Comparison of ENCODE assay signal across 8 cellular contexts in genomic region chr11:63917685-63918523, GRCh38. TPM values are rescaled to one million over a fixed set of nuclear protein-coding genes. Genes with fewer than 3 reads are reported as not detected.
A peak's percentile ranks its signal among the peaks of the same experiment; 100 is the strongest.
DNase-seq lines count a peak whose midpoint lies in the region; ATAC-seq, FAIRE-seq and TF ChIP-seq lines count a peak whose summit lies in the region.

No MANE protein-coding gene starts in this region.

- H3K4ac ChIP-seq in IMR-90 (ENCODE audit: low read depth, low read length): peak overlapping the region; percentile 97

- no peak overlapping the region for H3K27ac ChIP-seq in CD4-positive, CD25-positive, alpha-beta regulatory T cell (ENCODE audit: insufficient read depth, low read length, poor library complexity, severe bottlenecking)
- peak overlapping the region; percentile 31 for H3K27ac ChIP-seq in IMR-90 (ENCODE audit: insufficient read depth, low read length)
- H3K27ac ChIP-seq in brain microvascular endothelial cell: no peak overlapping the region
- H3K27ac ChIP-seq in small intestine (ENCODE audit: low read depth in 1 of 2, low read length in 1 of 2): peak overlapping the region in 1 of 2 donors; percentile 91

- H3K27me3 Mint-ChIP-seq in CD4-positive, CD25-positive, alpha-beta regulatory T cell: peaks cover 29% of the 10 kb centered on the region

- no peaks in the 10 kb centered on the region for H3K36me3 Mint-ChIP-seq in CD4-positive, CD25-positive, alpha-beta regulatory T cell

- H3K9me3 Mint-ChIP-seq in CD4-positive, CD25-positive, alpha-beta regulatory T cell: peaks cover 0 to 2% (median 0%) of the 10 kb centered on the region in 7 donors

- H4K20me1 ChIP-seq in IMR-90 (ENCODE audit: insufficient read depth, low read length): no peaks in the 10 kb centered on the region

- H3K14ac ChIP-seq in IMR-90 (replicated peaks; ENCODE audit: low read depth, low read length): peak overlapping the region; percentile 98

- H2AK9ac ChIP-seq in IMR-90 (replicated peaks; ENCODE audit: low read depth, low read length, poor library complexity): peak overlapping the region; percentile 99

- H2BK20ac ChIP-seq in IMR-90 (ENCODE audit: low read depth, low read length): 0 out of 2 replicates have a peak overlapping the region, but pooled peaks have one; percentile 71

- peak overlapping the region; percentile 41 to 79 (median 72) for H3K4me3 Mint-ChIP-seq in CD4-positive, CD25-positive, alpha-beta regulatory T cell

- H2BK120ac ChIP-seq in IMR-90 (ENCODE audit: low read depth, low read length): peak overlapping the region; percentile 89

- H3K9ac ChIP-seq in IMR-90 (ENCODE audit: low read depth, low read length): peak overlapping the region; percentile 12; the same call in 1 of the 2 replicates

- TF ChIP-seq CTCF in IMR-90 (conservative IDR thresholded peaks at IDR 0.05; ENCODE audit: low read depth, low read length): no peak
- TF ChIP-seq CTCF in brain microvascular endothelial cell (IDR thresholded peaks at IDR 0.05; ENCODE audit: low read depth, low read length, missing control alignments): no peak

- POLR2A ChIA-PET in IMR-90 (lab: Charles Lee; ENCODE audit: unreplicated experiment): no interaction called here

- peaks cover 0 to 22% (median 7%) of the 10 kb centered on the region in 4 donors for H3K4me1 Mint-ChIP-seq in CD4-positive, CD25-positive, alpha-beta regulatory T cell

- in situ Hi-C loops in IMR-90 (cut with MboI; ENCODE audit: low sequenced_read_pairs): no loop called here
- in situ Hi-C loops in brain microvascular endothelial cell (cut with HindIII; ENCODE audit: low pct_ligation_motif_present, low sequenced_read_pairs): no loop called here

- WGBS in IMR-90 (ENCODE audit: extremely low coverage in 2 of 2, insufficient read length in 1 of 2), 2 experiments: 20% methylated on average over 8 of the region's 50 CpGs; no CpG with 5 or more reads in 1 of the 2 experiments
- WGBS in small intestine, 3 donors: 8 to 13% (median 11%) methylated on average over 42 to 50 of the region's 50 CpGs

- FAIRE-seq in small intestine (lab: Jason Lieb, UNC): no peak

- peak overlapping the region; percentile 94 for H3K4me2 ChIP-seq in IMR-90 (ENCODE audit: low read depth, low read length)

- BruUV-seq in IMR-90 (replicated peaks; lab: Mats Ljungman, UMichigan): no TSS peak

- TF ChIP-seq RAD21 in IMR-90 (IDR thresholded peaks at IDR 0.05; ENCODE audit: low read length): no peak

- CTCF ChIA-PET in IMR-90 (lab: Yijun Ruan, JAX): interaction anchor here (0.8 to 1.0 kb wide), 2 partner anchors 17 to 28 kb away, joined by 3 read pairs; no protein-coding TSS in a partner anchor

- peak overlapping the region; percentile 87 to 96; a peak in 3 of 4 replicates for H4K8ac ChIP-seq in IMR-90 (ENCODE audit: low read depth in 2 of 2, low read length in 2 of 2)

- no peak for TF ChIP-seq POLR2A in IMR-90 (IDR thresholded peaks at IDR 0.05; ENCODE audit: low read depth, low read length)

- H3K4me1 ChIP-seq in CD4-positive, CD25-positive, alpha-beta regulatory T cell (ENCODE audit: control insufficient read depth, insufficient read depth, low read length, poor library complexity, severe bottlenecking): peaks cover 33% of the 10 kb centered on the region
- H3K4me1 ChIP-seq in IMR-90 (ENCODE audit: control insufficient read depth, insufficient read depth, low read length) (peaks cover 31% of the 10 kb centered on the region), small intestine (ENCODE audit: control insufficient read depth in 2 of 2, insufficient read depth in 1 of 2, low read depth in 1 of 2, low read length in 1 of 2) (peaks cover 2 to 10% of the 10 kb centered on the region in 2 donors)

- no peaks in the 10 kb centered on the region for H3K36me3 ChIP-seq in CD4-positive, CD25-positive, alpha-beta regulatory T cell (ENCODE audit: control insufficient read depth, insufficient read depth, low read length)
- no peaks in the 10 kb centered on the region for H3K36me3 ChIP-seq in IMR-90 (ENCODE audit: control insufficient read depth, insufficient read depth, low read length)
- no peaks in the 10 kb centered on the region for H3K36me3 ChIP-seq in brain microvascular endothelial cell (replicated peaks)
- no peaks in the 10 kb centered on the region for H3K36me3 ChIP-seq in small intestine (ENCODE audit: control insufficient read depth in 2 of 2, insufficient read depth in 2 of 2, low read length in 2 of 2)

- H2AFZ ChIP-seq in IMR-90 (replicated peaks; ENCODE audit: low read length, poor library complexity): peak overlapping the region; percentile 91

- peak overlapping the region; percentile 92 for H4K5ac ChIP-seq in IMR-90 (ENCODE audit: low read depth, low read length)

- no peak overlapping the region for H3K56ac ChIP-seq in IMR-90 (ENCODE audit: extremely low read depth, insufficient read depth, low read length)

- H3K18ac ChIP-seq in IMR-90 (ENCODE audit: low read depth, low read length): peak overlapping the region; percentile 95

- no peaks in the 10 kb centered on the region for H3K27me3 ChIP-seq in CD4-positive, CD25-positive, alpha-beta regulatory T cell (ENCODE audit: control insufficient read depth, insufficient read depth, low read length)
- H3K27me3 ChIP-seq in IMR-90 (ENCODE audit: control insufficient read depth, insufficient read depth, low read length) (peaks cover 7% of the 10 kb centered on the region; the same call in 1 of the 2 replicates), brain microvascular endothelial cell (replicated peaks) (no peaks in the 10 kb centered on the region), small intestine (ENCODE audit: control insufficient read depth in 2 of 2, insufficient read depth in 2 of 2, low read length in 2 of 2) (no peaks in the 10 kb centered on the region)

- DNase-seq in CD4-positive, CD25-positive, alpha-beta regulatory T cell: peak in 2 of 3 donors; percentile 31 to 49
- DNase-seq in IMR-90 (no peak), RPMI8226 (peak; percentile 89), brain microvascular endothelial cell (no peak), iPS-NIHi11 (ENCODE audit: low spot score) (peak; percentile 69), small intestine (peak; percentile 40), middle frontal gyrus (ENCODE audit: extremely low spot score, low spot score) (no peak), NCI-H2196 (lab: John Stamatoyannopoulos, UW; ENCODE audit: unreplicated experiment) (no peak)

- H3K9me3 ChIP-seq in CD4-positive, CD25-positive, alpha-beta regulatory T cell (ENCODE audit: control insufficient read depth in 2 of 2, low read length in 2 of 2): no peaks in the 10 kb centered on the region
- H3K9me3 ChIP-seq in IMR-90 (ENCODE audit: control insufficient read depth, insufficient read depth, low read length) (0 out of 2 replicates have a peak, but pooled peaks cover 2% of the 10 kb centered on the region), small intestine (ENCODE audit: control insufficient read depth, low read depth) (no peaks in the 10 kb centered on the region)

- H4K91ac ChIP-seq in IMR-90 (ENCODE audit: insufficient read depth, low read depth, low read length): peak overlapping the region; percentile 94

- intact Hi-C loops in IMR-90 (cut with micrococcal nuclease): loop anchor here (2.0 kb wide), 1 partner anchor 21 kb away; the partner anchor contains the start of gene NAA40

- H2BK5ac ChIP-seq in IMR-90 (ENCODE audit: low read depth, low read length, poor library complexity, severe bottlenecking): peak overlapping the region; percentile 46

- peak overlapping the region; percentile 34; the same call in 1 of the 3 replicates for H2BK15ac ChIP-seq in IMR-90 (ENCODE audit: low read depth, low read length)

- H3K4me3 ChIP-seq in CD4-positive, CD25-positive, alpha-beta regulatory T cell (ENCODE audit: low read depth, low read length): peak overlapping the region; percentile 26
- H3K4me3 ChIP-seq in IMR-90 (ENCODE audit: insufficient read depth, low read depth, low read length) (peak overlapping the region; percentile 36), brain microvascular endothelial cell (ENCODE audit: low read depth, low read length) (peak overlapping the region; percentile 49), small intestine (ENCODE audit: low read depth in 1 of 2, low read length in 2 of 2) (peak overlapping the region in 1 of 2 donors; percentile 65)

- dilution Hi-C loops in IMR-90 (cut with HindIII; ENCODE audit: low sequenced_read_pairs, unreplicated experiment): no loop called here

- H3K23ac ChIP-seq in IMR-90 (ENCODE audit: low read depth, low read length): peak overlapping the region; percentile 94

- peak overlapping the region in 1 of 3 donors; percentile 42 for H3K27ac Mint-ChIP-seq in CD4-positive, CD25-positive, alpha-beta regulatory T cell

- peaks cover 0 to 4% of the 10 kb centered on the region in 2 experiments; a peak in 1 of 4 replicates for H3K79me1 ChIP-seq in IMR-90 (ENCODE audit: low read depth in 1 of 2, low read length in 2 of 2)

- ATAC-seq in CD4-positive, CD25-positive, alpha-beta regulatory T cell (ENCODE audit: low read depth in 2 of 2): peak in 1 of 2 donors; percentile 33
- ATAC-seq in IMR-90 (ENCODE audit: low read depth): peak; percentile 15

- H3K9me1 ChIP-seq in IMR-90 (ENCODE audit: insufficient read depth, low read length): peaks cover 6% of the 10 kb centered on the region

- H2AK5ac ChIP-seq in IMR-90 (ENCODE audit: low read depth, low read length): peak overlapping the region; percentile 94

TF ChIP-seq in IMR-90, 13 proteins besides CTCF, POLR2A, EP300 and RAD21 (continues in another document):
- no peak for TF ChIP-seq MAFK (IDR thresholded peaks at IDR 0.05; ENCODE audit: low read depth, low read length)

RNA-seq across cellular contexts. Expression of gene RCOR2, which starts 0.9 kb away (rescaled TPM):
- not detected for total RNA-seq in CD4-positive, CD25-positive, alpha-beta regulatory T cell
- polyA plus RNA-seq in CD4-positive, CD25-positive, alpha-beta regulatory T cell: not detected
- total RNA-seq in IMR-90 (2012; rRNA removed): 0.56 and 0.90 TPM in 2 replicates
- polyA plus RNA-seq in IMR-90 (2012; rRNA removed): 2.0 and 2.4 TPM in 2 replicates
- 1.9 and 2.9 TPM in 2 replicates for polyA plus RNA-seq in IMR-90 (2012; cell fraction: cytosol; rRNA removed)
- polyA plus RNA-seq in IMR-90 (2012; cell fraction: nucleus; rRNA removed; ENCODE audit: low replicate concordance): 5.0 and 5.7 TPM in 2 replicates
- 1 to 10 TPM in 2 of 3 donors, not detected in 1; 1.3 to 2.1 TPM for polyA plus RNA-seq in small intestine

RNA-seq across cellular contexts. Expression of gene NAA40, which starts 20.9 kb away (rescaled TPM):
- total RNA-seq in CD4-positive, CD25-positive, alpha-beta regulatory T cell: 18.7 TPM
- polyA plus RNA-seq in CD4-positive, CD25-positive, alpha-beta regulatory T cell: 1 to 10 TPM; 7.4 to 7.6 (median 7.5) TPM
- 8.9 and 15.2 TPM in 2 replicates for total RNA-seq in IMR-90 (2012; rRNA removed)
- 23.1 and 24.7 TPM in 2 replicates for polyA plus RNA-seq in IMR-90 (2012; rRNA removed)
- polyA plus RNA-seq in IMR-90 (2012; cell fraction: cytosol; rRNA removed): 10.1 and 11.0 TPM in 2 replicates
- polyA plus RNA-seq in IMR-90 (2012; cell fraction: nucleus; rRNA removed; ENCODE audit: low replicate concordance): 61.6 and 108 TPM in 2 replicates
- 10 to 100 TPM; 13.1 to 36.2 (median 16.5) TPM for polyA plus RNA-seq in small intestine

RNA-seq across cellular contexts. Expression of gene COX8A, which starts 56.5 kb away (rescaled TPM):
- 124 TPM for total RNA-seq in CD4-positive, CD25-positive, alpha-beta regulatory T cell
- polyA plus RNA-seq in CD4-positive, CD25-positive, alpha-beta regulatory T cell: 100 to 1,000 TPM; 426 to 582 (median 526) TPM
- 250 and 315 TPM in 2 replicates for total RNA-seq in IMR-90 (2012; rRNA removed)
- 598 and 701 TPM in 2 replicates for polyA plus RNA-seq in IMR-90 (2012; rRNA removed)
- polyA plus RNA-seq in IMR-90 (2012; cell fraction: cytosol; rRNA removed): 770 and 1,094 TPM in 2 replicates
- polyA plus RNA-seq in IMR-90 (2012; cell fraction: nucleus; rRNA removed; ENCODE audit: low replicate concordance): 142 and 372 TPM in 2 replicates
- polyA plus RNA-seq in small intestine: 1,000 to 10,000 TPM; 1,384 to 1,570 (median 1,395) TPM

Comparison
In these comparisons a context has a peak if more than half of its experiments do, and no peak if none do; other contexts are left out.
1. DNase-seq: peak in CD4-positive, CD25-positive, alpha-beta regulatory T cell (2 of 3), RPMI8226 (single experiment), iPS-NIHi11 (single experiment) and small intestine (single experiment); none in IMR-90 (single experiment), brain microvascular endothelial cell (single experiment), middle frontal gyrus (single experiment) and NCI-H2196 (single experiment).